Comparison of ENCODE assay signal across 17 cellular contexts in genomic region chr4:133095591-133095990, GRCh38. TPM values are rescaled to one million over a fixed set of nuclear protein-coding genes. Genes with fewer than 3 reads are reported as not detected.
"Had no signal": no experiment of that assay in that cellular context is flagged by ENCODE, and none has a peak within 500 bp of the region (broad histone marks: within the 10 kb centered on the region; RNA-seq: fewer than 3 reads in every experiment).

No MANE protein-coding gene starts in this region.

- DNase-seq: activated CD4-positive, alpha-beta T cell treated with anti-CD3 and anti-CD28 coated beads, Interleukin-2, amount 10 ng/mL, durations not matched to agents 7 days and 5 days; activated CD4-positive, CD25-positive, alpha-beta regulatory T cell; activated CD8-positive, alpha-beta memory T cell treated with anti-CD3 and anti-CD28 coated beads for 24 hours; activated naive CD4-positive, alpha-beta T cell treated with anti-CD3 and anti-CD28 coated beads, Interleukin-2, amount 10 ng/mL, durations not matched to agents 7 days and 5 days; adrenal gland; brain microvascular endothelial cell; effector memory CD8-positive, alpha-beta T cell; glutamatergic neuron; ovary; stimulated activated CD4-positive, alpha-beta T cell treated with anti-CD3 and anti-CD28 coated beads, Interleukin-4, amount 100 ng/mL, for 1 hour; stimulated activated CD8-positive, alpha-beta memory T cell treated with anti-CD3 and anti-CD28 coated beads, Interleukin-4, amount 100 ng/mL, for 48 hours; testis had no signal

- H3K27me3 ChIP-seq: adrenal gland, brain microvascular endothelial cell, ovary, testis had no signal

- H3K4me3 Mint-ChIP-seq: activated CD4-positive, alpha-beta T cell treated with anti-CD3 and anti-CD28 coated beads, Interleukin-2, amount 10 ng/mL, durations not matched to agents 7 days and 5 days; activated naive CD4-positive, alpha-beta T cell treated with anti-CD3 and anti-CD28 coated beads, Interleukin-2, amount 10 ng/mL, durations not matched to agents 7 days and 5 days; activated T-helper 17 cell treated with anti-CD3 and anti-CD28 coated beads, Interleukin-2, amount 50 U/mL, for 72 hours; dendritic cell treated with granulocyte-macrophage colony-stimulating factor and Interleukin-4, amounts not matched to agents 40 ng/mL and 50 ng/mL, for 4 days; effector memory CD8-positive, alpha-beta T cell; natural killer cell treated with Interleukin-12 subunit alpha and Interleukin-12 subunit beta and Interleukin-15 and Interleukin-18, amount 100 ng/mL, for 72 hours; stimulated activated naive CD8-positive, alpha-beta T cell treated with anti-CD3 and anti-CD28 coated beads, Interleukin-15, Interleukin-2, amounts not matched to agents 100 ng/mL and 50 ng/mL, for 24 hours had no signal

- H3K36me3 Mint-ChIP-seq: activated naive CD4-positive, alpha-beta T cell treated with anti-CD3 and anti-CD28 coated beads, Interleukin-2, amount 10 ng/mL, durations not matched to agents 7 days and 5 days; natural killer cell treated with Interleukin-12 subunit alpha and Interleukin-12 subunit beta and Interleukin-15 and Interleukin-18, amount 100 ng/mL, for 72 hours had no signal

- H3K9me3 Mint-ChIP-seq: activated CD4-positive, alpha-beta T cell treated with anti-CD3 and anti-CD28 coated beads, Interleukin-2, amount 10 ng/mL, durations not matched to agents 7 days and 5 days; dendritic cell treated with granulocyte-macrophage colony-stimulating factor and Interleukin-4, amounts not matched to agents 40 ng/mL and 50 ng/mL, for 4 days; stimulated activated naive CD8-positive, alpha-beta T cell treated with anti-CD3 and anti-CD28 coated beads, Interleukin-15, Interleukin-2, amounts not matched to agents 100 ng/mL and 50 ng/mL, for 24 hours had no signal

- ATAC-seq: activated T-helper 17 cell treated with anti-CD3 and anti-CD28 coated beads, Interleukin-2, amount 50 U/mL, for 72 hours; effector memory CD8-positive, alpha-beta T cell; natural killer cell treated with Interleukin-12 subunit alpha and Interleukin-12 subunit beta and Interleukin-15 and Interleukin-18, amount 100 ng/mL, for 72 hours had no signal

- H3K4me3 ChIP-seq: adrenal gland, ovary, testis had no signal

- H3K4me1 ChIP-seq: adrenal gland, testis had no signal

- H3K4me1 Mint-ChIP-seq: activated CD4-positive, alpha-beta T cell treated with anti-CD3 and anti-CD28 coated beads, Interleukin-2, amount 10 ng/mL, durations not matched to agents 7 days and 5 days; activated naive CD4-positive, alpha-beta T cell treated with anti-CD3 and anti-CD28 coated beads, Interleukin-2, amount 10 ng/mL, durations not matched to agents 7 days and 5 days; activated T-helper 17 cell treated with anti-CD3 and anti-CD28 coated beads, Interleukin-2, amount 50 U/mL, for 72 hours had no signal

- H3K9me3 ChIP-seq: adrenal gland, ovary, testis had no signal

- H3K27ac Mint-ChIP-seq: activated CD4-positive, alpha-beta T cell treated with anti-CD3 and anti-CD28 coated beads, Interleukin-2, amount 10 ng/mL, durations not matched to agents 7 days and 5 days; activated naive CD4-positive, alpha-beta T cell treated with anti-CD3 and anti-CD28 coated beads, Interleukin-2, amount 10 ng/mL, durations not matched to agents 7 days and 5 days; activated T-helper 17 cell treated with anti-CD3 and anti-CD28 coated beads, Interleukin-2, amount 50 U/mL, for 72 hours; dendritic cell treated with granulocyte-macrophage colony-stimulating factor and Interleukin-4, amounts not matched to agents 40 ng/mL and 50 ng/mL, for 4 days; effector memory CD8-positive, alpha-beta T cell; natural killer cell treated with Interleukin-12 subunit alpha and Interleukin-12 subunit beta and Interleukin-15 and Interleukin-18, amount 100 ng/mL, for 72 hours; stimulated activated naive CD8-positive, alpha-beta T cell treated with anti-CD3 and anti-CD28 coated beads, Interleukin-15, Interleukin-2, amounts not matched to agents 100 ng/mL and 50 ng/mL, for 24 hours had no signal

- H3K36me3 ChIP-seq: adrenal gland, brain microvascular endothelial cell, ovary had no signal

- H3K27ac ChIP-seq: adrenal gland, brain microvascular endothelial cell, ovary, testis had no signal

- H3K27me3 Mint-ChIP-seq: activated CD4-positive, alpha-beta T cell treated with anti-CD3 and anti-CD28 coated beads, Interleukin-2, amount 10 ng/mL, durations not matched to agents 7 days and 5 days; activated naive CD4-positive, alpha-beta T cell treated with anti-CD3 and anti-CD28 coated beads, Interleukin-2, amount 10 ng/mL, durations not matched to agents 7 days and 5 days; activated T-helper 17 cell treated with anti-CD3 and anti-CD28 coated beads, Interleukin-2, amount 50 U/mL, for 72 hours; dendritic cell treated with granulocyte-macrophage colony-stimulating factor and Interleukin-4, amounts not matched to agents 40 ng/mL and 50 ng/mL, for 4 days; effector memory CD8-positive, alpha-beta T cell; natural killer cell treated with Interleukin-12 subunit alpha and Interleukin-12 subunit beta and Interleukin-15 and Interleukin-18, amount 100 ng/mL, for 72 hours; stimulated activated naive CD8-positive, alpha-beta T cell treated with anti-CD3 and anti-CD28 coated beads, Interleukin-15, Interleukin-2, amounts not matched to agents 100 ng/mL and 50 ng/mL, for 24 hours had no signal

RNA-seq across cellular contexts. Expression of gene PCDH10, which starts 53.5 kb away (rescaled TPM):
- total RNA-seq: activated CD4-positive, alpha-beta T cell treated with anti-CD3 and anti-CD28 coated beads, Interleukin-2, amount 10 ng/mL, durations not matched to agents 7 days and 5 days; activated T-helper 17 cell treated with anti-CD3 and anti-CD28 coated beads, Interleukin-2, amount 50 U/mL, for 72 hours; natural killer cell treated with Interleukin-12 subunit alpha and Interleukin-12 subunit beta and Interleukin-15 and Interleukin-18, amount 100 ng/mL, for 72 hours; T-helper 1 cell treated with Interleukin-12 subunit alpha and Interleukin-12 subunit beta and Interleukin-4 antibody, amounts not matched to agents 30 ng/mL and 1 ng/mL, for 36 hours had no signal
